1 cellular context compared by ENCODE assay signal in genomic region chr1:110903853-110904500, GRCh38.
TF ChIP-seq lines count a peak whose summit lies in the region.

No MANE protein-coding gene starts in this region.

TF ChIP-seq in GM23338, 12 proteins besides CTCF, POLR2A, EP300 and RAD21 (continued from another document):
- TF ChIP-seq ZNF462 (CRISPR knock-in tag; IDR thresholded peaks at IDR 0.05): no peak
